8 cellular contexts compared by ENCODE assay signal in the genomic region with DNA sequence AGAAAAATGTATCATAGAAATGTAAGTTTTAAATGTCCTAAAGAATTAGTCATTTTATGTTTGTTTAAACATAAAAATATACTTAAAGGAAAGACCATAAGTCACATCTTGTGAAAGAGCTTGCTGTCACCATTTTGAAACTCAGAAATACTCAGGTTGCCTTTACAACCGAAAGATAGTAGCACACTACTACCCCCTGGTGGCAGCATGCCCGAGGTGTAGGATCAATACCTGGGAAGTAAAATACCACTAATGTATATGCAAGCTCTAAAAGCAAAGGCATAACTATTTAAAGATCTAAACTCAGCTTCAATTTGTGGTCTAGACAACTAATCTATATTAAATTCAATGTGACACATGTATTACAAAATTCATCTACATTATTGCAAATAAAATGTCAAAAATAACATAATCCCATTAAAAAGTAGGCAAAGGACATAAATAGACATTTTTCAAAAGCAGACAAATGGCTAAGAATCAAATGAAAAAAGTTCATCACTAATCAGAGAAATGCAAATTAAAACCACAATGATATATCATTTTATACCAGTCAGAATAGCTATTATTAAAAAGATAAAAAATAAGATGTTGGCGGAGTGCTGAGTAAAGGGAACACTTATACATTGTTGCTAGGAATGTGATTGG. TPM values are rescaled to one million over a fixed set of nuclear protein-coding genes. Genes with fewer than 3 reads are reported as not detected.
A peak's percentile ranks its signal among the peaks of the same experiment; 100 is the strongest.
DNase-seq lines count a peak whose midpoint lies in the region; ATAC-seq and TF ChIP-seq lines count a peak whose summit lies in the region.

No MANE protein-coding gene starts in this region.

- H3K4me1 ChIP-seq in DOHH2 (ENCODE audit: control insufficient read depth, low read length) (no peaks in the 10 kb centered on the region), SJCRH30 (no peaks in the 10 kb centered on the region), psoas muscle (peaks cover 9% of the 10 kb centered on the region)

- DNase-seq in GOT3 (lab: John Stamatoyannopoulos, UW) (peak; percentile 17), MV-4-11 (lab: John Stamatoyannopoulos, UW) (peak; percentile 85), SJCRH30 (peak; percentile 82 to 90), head of caudate nucleus (peak; percentile 32 to 93 (median 77)), psoas muscle (peak; percentile 43 to 74)
- peak; percentile 69 for DNase-seq in activated effector memory CD4-positive, alpha-beta T cell treated with Interleukin-2 at 50 U/mL for 16 hours

- no peaks in the 10 kb centered on the region for H3K79me2 ChIP-seq in DOHH2 (ENCODE audit: control insufficient read depth, low read length)

- ATAC-seq in psoas muscle (peak in 1 of 4 donors; percentile 47), GM19397 (IDR thresholded peaks at IDR 0.05; ENCODE audit: unreplicated experiment) (no peak)

- H3K27ac ChIP-seq in DOHH2 (ENCODE audit: low read depth, low read length) (no peak overlapping the region), SJCRH30 (no peak overlapping the region), psoas muscle (no peak overlapping the region)

- H3K4me3 ChIP-seq in DOHH2 (ENCODE audit: low read length) (no peak overlapping the region), SJCRH30 (no peak overlapping the region), psoas muscle (no peak overlapping the region)

- H3K27me3 ChIP-seq in DOHH2 (ENCODE audit: control insufficient read depth, low read length): 0 out of 2 replicates have a peak, but pooled peaks cover 3% of the 10 kb centered on the region
- H3K27me3 ChIP-seq in SJCRH30: no peaks in the 10 kb centered on the region
- no peaks in the 10 kb centered on the region for H3K27me3 ChIP-seq in psoas muscle (ENCODE audit: insufficient read depth in 3 of 3, low read length in 2 of 3)

- H3F3A ChIP-seq in DOHH2 (ENCODE audit: control insufficient read depth, insufficient read depth): no peaks in the 10 kb centered on the region

- 33 to 37% (median 36%) methylated on average over 3 of the region's 3 CpGs for WGBS in psoas muscle, 3 donors

- no peaks in the 10 kb centered on the region for H4K20me1 ChIP-seq in DOHH2 (ENCODE audit: control insufficient read depth, insufficient read depth, low read depth, low read length)

- H3K36me3 ChIP-seq in DOHH2 (ENCODE audit: control insufficient read depth, low read length) (no peaks in the 10 kb centered on the region), SJCRH30 (no peaks in the 10 kb centered on the region), psoas muscle (ENCODE audit: insufficient read depth in 1 of 2, low read depth in 1 of 2) (no peaks in the 10 kb centered on the region)

- H3K9me2 ChIP-seq in DOHH2 (replicated peaks; ENCODE audit: control insufficient read depth, low read length): no peaks in the 10 kb centered on the region

- peak; percentile 96 for TF ChIP-seq CTCF in DOHH2 (IDR thresholded peaks at IDR 0.05; ENCODE audit: low read depth, low read length, poor library complexity, severe bottlenecking)
- peak; percentile 70 for TF ChIP-seq CTCF in psoas muscle (IDR thresholded peaks at IDR 0.05)

- no peaks in the 10 kb centered on the region for H3K9me3 ChIP-seq in DOHH2 (ENCODE audit: control insufficient read depth, insufficient read depth, low read length)
- no peaks in the 10 kb centered on the region for H3K9me3 ChIP-seq in SJCRH30 (replicated peaks)
- no peaks in the 10 kb centered on the region for H3K9me3 ChIP-seq in psoas muscle

- H3K4me2 ChIP-seq in DOHH2 (ENCODE audit: low read length): no peak overlapping the region

- intact Hi-C loops in head of caudate nucleus (cut with DNase I) (no loop called here), psoas muscle (cut with DNase I) (no loop called here)

RNA-seq across cellular contexts. Expression of gene FGL2, which starts 47.7 kb away (rescaled TPM):
- 1.3 and 1.5 TPM in 2 replicates for total RNA-seq in SJCRH30 (2014; rRNA removed; shearing (Covaris generic))
- total RNA-seq in psoas muscle: 1 to 10 TPM; 3.0 to 8.8 (median 4.4) TPM
- polyA plus RNA-seq in psoas muscle: 1 to 10 TPM; 2.1 to 3.8 (median 2.7) TPM

Comparison
In these comparisons a context has a peak if more than half of its experiments do, and no peak if none do; other contexts are left out.
1. DNase-seq: peak in every context shown above with its lines; median percentile 86 in SJCRH30; 85 in MV-4-11; 77 in head of caudate nucleus; 69 in activated effector memory CD4-positive, alpha-beta T cell treated with Interleukin-2 at 50 U/mL for 16 hours; 58 in psoas muscle; 17 in GOT3.